1 cellular context compared by ENCODE assay signal in genomic region chr6:14110001-14110818, GRCh38.
A peak's percentile ranks its signal among the peaks of the same experiment; 100 is the strongest.
TF ChIP-seq lines count a peak whose summit lies in the region.

No MANE protein-coding gene starts in this region.

TF ChIP-seq in GM12878, 131 proteins besides CTCF, POLR2A, EP300 and RAD21 (continued from another document):
- TF ChIP-seq EGR1 (IDR thresholded peaks at IDR 0.05; ENCODE audit: borderline replicate concordance in 1 of 2, low read depth in 2 of 2, low read length in 2 of 2) (peak in 1 of 2 experiments; percentile 35; a peak in 1 of 3 replicates), BCLAF1 (IDR thresholded peaks at IDR 0.05) (no peak), NR2C1 (IDR thresholded peaks at IDR 0.05) (no peak), PML (IDR thresholded peaks at IDR 0.05; ENCODE audit: low read length) (0 out of 2 replicates have a peak, but pooled peaks have one; percentile 21), MEF2B (IDR thresholded peaks at IDR 0.05; ENCODE audit: partially characterized antibody, poor library complexity, severe bottlenecking) (peak; percentile 37), CBX5 (IDR thresholded peaks at IDR 0.05; ENCODE audit: low read depth) (no peak), NKRF (conservative IDR thresholded peaks at IDR 0.05) (0 out of 2 replicates have a peak, but pooled peaks have one; percentile 10), CBFB (IDR thresholded peaks at IDR 0.05; ENCODE audit: low read depth) (peak; percentile 84), ETV6 (conservative IDR thresholded peaks at IDR 0.05 in 1 of 2, IDR thresholded peaks at IDR 0.05 in 1 of 2; ENCODE audit: borderline replicate concordance in 1 of 2, low read depth in 1 of 2) (peak in 1 of 2 experiments; percentile 72; a peak in 1 of 4 replicates), ZBTB33 (IDR thresholded peaks at IDR 0.05) (no peak), RELB (IDR thresholded peaks at IDR 0.05; ENCODE audit: low read depth) (peak; percentile 71; the same call in 1 of the 2 replicates), FOXK2 (IDR thresholded peaks at IDR 0.05) (no peak), CREM (IDR thresholded peaks at IDR 0.05; ENCODE audit: low read depth) (0 out of 2 replicates have a peak, but pooled peaks have one; percentile 22), SPI1 (IDR thresholded peaks at IDR 0.05; ENCODE audit: borderline replicate concordance, insufficient read depth, low read depth, low read length) (peak; percentile 29; the same call in 1 of the 2 replicates), SMC3 (IDR thresholded peaks at IDR 0.05; ENCODE audit: borderline replicate concordance, low read length) (peak; percentile 25; the same call in 1 of the 2 replicates), ZBTB40 (IDR thresholded peaks at IDR 0.05; ENCODE audit: borderline replicate concordance) (0 out of 2 replicates have a peak, but pooled peaks have one; percentile 43), BCL11A (IDR thresholded peaks at IDR 0.05; ENCODE audit: low read depth, low read length) (no peak; the same call in 1 of the 2 replicates), FOXM1 (IDR thresholded peaks at IDR 0.05; ENCODE audit: low read depth, low read length) (peak; percentile 60; the same call in 1 of the 2 replicates), NFIC (IDR thresholded peaks at IDR 0.05; ENCODE audit: low read depth, low read length) (peak; percentile 62; the same call in 1 of the 2 replicates), CHD2 (IDR thresholded peaks at IDR 0.05; ENCODE audit: borderline replicate concordance, low read depth, low read length) (peak; percentile 62; the same call in 1 of the 2 replicates), IRF3 (IDR thresholded peaks at IDR 0.05) (no peak), SMARCA5 (IDR thresholded peaks at IDR 0.05) (0 out of 2 replicates have a peak, but pooled peaks have one; percentile 5), HDAC6 (IDR thresholded peaks at IDR 0.05; ENCODE audit: unreplicated experiment) (no peak), IKZF1 (conservative IDR thresholded peaks at IDR 0.05) (peak; percentile 69; the same call in 1 of the 2 replicates), BACH1 (IDR thresholded peaks at IDR 0.05; ENCODE audit: borderline replicate concordance) (peak; percentile 58; the same call in 1 of the 2 replicates), ASH2L (IDR thresholded peaks at IDR 0.05; ENCODE audit: borderline replicate concordance, low read depth) (no peak)
